Comparison of ENCODE assay signal across 8 cellular contexts in genomic region chr10:119650692-119651513, GRCh38. TPM values are rescaled to one million over a fixed set of nuclear protein-coding genes. Genes with fewer than 3 reads are reported as not detected.
DNase-seq lines count a peak whose midpoint lies in the region; TF ChIP-seq lines count a peak whose summit lies in the region.

Gene BAG3, plus strand, starts transcription at chr10:119651380. Its CDS starts 296 bp downstream, at chr10:119651676.

- H3K27ac Mint-ChIP-seq in nephron progenitor cell = peak within 1 kb of the TSS; percentile 94
- peak within 1 kb of the TSS; percentile 93 for H3K27ac Mint-ChIP-seq in stimulated activated naive CD8-positive, alpha-beta T cell treated with anti-CD3 and anti-CD28 coated beads, Interleukin-15, Interleukin-2, amounts not matched to agents 100 ng/mL and 50 ng/mL, for 24 hours

- H3K27me3 Mint-ChIP-seq in nephron progenitor cell (ENCODE audit: low read depth, poor library complexity) = peaks cover 10% of the 10 kb centered on the region
- H3K27me3 Mint-ChIP-seq in stimulated activated naive CD8-positive, alpha-beta T cell treated with anti-CD3 and anti-CD28 coated beads, Interleukin-15, Interleukin-2, amounts not matched to agents 100 ng/mL and 50 ng/mL, for 24 hours = no peaks in the 10 kb centered on the region

- in situ Hi-C loops in Caki2 (cut with HindIII; ENCODE audit: low pct_unique_long_range_greater_than_20kb, low sequenced_read_pairs) = no loop called here

- TF ChIP-seq CTCF in GM20000 (IDR thresholded peaks at IDR 0.05; ENCODE audit: extremely low read depth, missing control alignments) (no peak), nephron progenitor cell (IDR thresholded peaks at IDR 0.05) (no peak)

- H3K36me3 Mint-ChIP-seq in nephron progenitor cell (ENCODE audit: low read depth) = peaks cover 16% of the 10 kb centered on the region
- H3K36me3 Mint-ChIP-seq in stimulated activated naive CD8-positive, alpha-beta T cell treated with anti-CD3 and anti-CD28 coated beads, Interleukin-15, Interleukin-2, amounts not matched to agents 100 ng/mL and 50 ng/mL, for 24 hours (ENCODE audit: low read depth) = peaks cover 12% of the 10 kb centered on the region

- DNase-seq in Caki2 (ENCODE audit: low read depth) (peak; percentile 75), GM20000 (ENCODE audit: low spot score) (peak; percentile 94), HUDEP-2 (lab: John Stamatoyannopoulos, UW; ENCODE audit: unreplicated experiment in 76 of 76) (peak in 74 of 76 experiments; percentile 27 to 89 (median 78)), SHP77 treated with DMSO at 0.1 percent for 48 hours (lab: John Stamatoyannopoulos, UW) (peak; percentile 62), activated gamma-delta T cell (lab: John Stamatoyannopoulos, UW) (peak; percentile 58), fibroblast of the conjunctiva (ENCODE audit: low read depth) (peak; percentile 90), nephron progenitor cell (peak; percentile 88)

- peak within 1 kb of the TSS; percentile 91 for H3K4me3 Mint-ChIP-seq in nephron progenitor cell
- peak within 1 kb of the TSS; percentile 96 for H3K4me3 Mint-ChIP-seq in stimulated activated naive CD8-positive, alpha-beta T cell treated with anti-CD3 and anti-CD28 coated beads, Interleukin-15, Interleukin-2, amounts not matched to agents 100 ng/mL and 50 ng/mL, for 24 hours

- no peaks in the 10 kb centered on the region for H3K9me3 Mint-ChIP-seq in nephron progenitor cell
- no peaks in the 10 kb centered on the region for H3K9me3 Mint-ChIP-seq in stimulated activated naive CD8-positive, alpha-beta T cell treated with anti-CD3 and anti-CD28 coated beads, Interleukin-15, Interleukin-2, amounts not matched to agents 100 ng/mL and 50 ng/mL, for 24 hours

- peaks cover 45% of the 10 kb centered on the region for H3K4me1 Mint-ChIP-seq in nephron progenitor cell
- H3K4me1 Mint-ChIP-seq in stimulated activated naive CD8-positive, alpha-beta T cell treated with anti-CD3 and anti-CD28 coated beads, Interleukin-15, Interleukin-2, amounts not matched to agents 100 ng/mL and 50 ng/mL, for 24 hours (ENCODE audit: low read depth) = peaks cover 45% of the 10 kb centered on the region

RNA-seq across cellular contexts. Expression of gene BAG3, which starts in this region (rescaled TPM):
- total RNA-seq in Caki2 (2014; rRNA removed; shearing (Covaris generic); ENCODE audit: low replicate concordance) = 10.9 and 18.5 TPM in 2 replicates

Comparison
In these comparisons a context has a peak if more than half of its experiments do, and no peak if none do; other contexts are left out.
1. Peak in every context shown above with its lines: DNase-seq.